19 cellular contexts compared by ENCODE assay signal in genomic region chr9:93477397-93477796, GRCh38.
"Had no signal": no experiment of that assay in that cellular context is flagged by ENCODE, and none has a peak within 500 bp of the region (broad histone marks: within the 10 kb centered on the region; RNA-seq: fewer than 3 reads in every experiment).

No MANE protein-coding gene starts in this region.

- H3K36me3 ChIP-seq: uterus had no signal

- H3K9me3 Mint-ChIP-seq: activated T-cell treated with anti-CD3 and anti-CD28 coated beads, Interleukin-2, amount 50 U/mL, for 72 hours; dendritic cell treated with granulocyte-macrophage colony-stimulating factor and Interleukin-4, amounts not matched to agents 40 ng/mL and 50 ng/mL, for 4 days; natural killer cell treated with Interleukin-12 subunit alpha and Interleukin-12 subunit beta and Interleukin-15 and Interleukin-18, amount 100 ng/mL, for 72 hours had no signal

- H3K27ac ChIP-seq: esophagus squamous epithelium, tibial artery, uterus, VCaP had no signal

- H3K4me3 Mint-ChIP-seq: activated naive CD8-positive, alpha-beta T cell; activated T-cell treated with anti-CD3 and anti-CD28 coated beads, Interleukin-2, amount 50 U/mL, for 72 hours; dendritic cell treated with granulocyte-macrophage colony-stimulating factor and Interleukin-4, amounts not matched to agents 40 ng/mL and 50 ng/mL, for 4 days; natural killer cell treated with Interleukin-12 subunit alpha and Interleukin-12 subunit beta and Interleukin-15 and Interleukin-18, amount 100 ng/mL, for 72 hours had no signal

- H3K27ac Mint-ChIP-seq: activated T-cell treated with anti-CD3 and anti-CD28 coated beads, Interleukin-2, amount 50 U/mL, for 72 hours; dendritic cell treated with granulocyte-macrophage colony-stimulating factor and Interleukin-4, amounts not matched to agents 40 ng/mL and 50 ng/mL, for 4 days; natural killer cell treated with Interleukin-12 subunit alpha and Interleukin-12 subunit beta and Interleukin-15 and Interleukin-18, amount 100 ng/mL, for 72 hours had no signal

- H3K4me3 ChIP-seq: esophagus squamous epithelium, tibial artery, uterus had no signal

- H3K4me1 ChIP-seq: uterus had no signal

- H3K9me3 ChIP-seq: esophagus squamous epithelium, tibial artery, uterus had no signal

- DNase-seq: activated CD8-positive, alpha-beta memory T cell treated with anti-CD3 and anti-CD28 coated beads, Interleukin-2, amount 50 U/mL, for 4 hours; activated gamma-delta T cell; activated T-cell treated with anti-CD3 and anti-CD28 coated beads, Interleukin-2, amount 50 U/mL, for 72 hours; amniotic stem cell; effector CD8-positive, alpha-beta T cell; esophagus squamous epithelium; mesendoderm; occipital lobe; stimulated activated CD4-positive, alpha-beta T cell treated with anti-CD3 and anti-CD28 coated beads, Interleukin-12 subunit alpha, Interleukin-12 subunit beta, amount 100 ng/mL, for 4 hours; stimulated activated CD4-positive, alpha-beta T cell treated with anti-CD3 and anti-CD28 coated beads, Interleukin-1b, Interleukin-23, amount 100 ng/mL, for 48 hours; stimulated activated naive CD8-positive, alpha-beta T cell treated with anti-CD3 and anti-CD28 coated beads, Interleukin-15, Interleukin-2, amounts not matched to agents 100 U/mL and 50 U/mL, for 24 hours; substantia nigra; tibial artery; uterus had no signal

- H3K27me3 Mint-ChIP-seq: activated naive CD8-positive, alpha-beta T cell; dendritic cell treated with granulocyte-macrophage colony-stimulating factor and Interleukin-4, amounts not matched to agents 40 ng/mL and 50 ng/mL, for 4 days; natural killer cell treated with Interleukin-12 subunit alpha and Interleukin-12 subunit beta and Interleukin-15 and Interleukin-18, amount 100 ng/mL, for 72 hours; progenitor cell of endocrine pancreas had no signal

- ATAC-seq: activated T-cell treated with anti-CD3 and anti-CD28 coated beads, Interleukin-2, amount 50 U/mL, for 72 hours; natural killer cell treated with Interleukin-12 subunit alpha and Interleukin-12 subunit beta and Interleukin-15 and Interleukin-18, amount 100 ng/mL, for 72 hours; stimulated activated naive CD8-positive, alpha-beta T cell treated with anti-CD3 and anti-CD28 coated beads, Interleukin-15, Interleukin-2, amounts not matched to agents 100 U/mL and 50 U/mL, for 24 hours had no signal

- H3K27me3 ChIP-seq: esophagus squamous epithelium, tibial artery, uterus had no signal
